Comparison of ENCODE assay signal across 8 cellular contexts in the genomic region with DNA sequence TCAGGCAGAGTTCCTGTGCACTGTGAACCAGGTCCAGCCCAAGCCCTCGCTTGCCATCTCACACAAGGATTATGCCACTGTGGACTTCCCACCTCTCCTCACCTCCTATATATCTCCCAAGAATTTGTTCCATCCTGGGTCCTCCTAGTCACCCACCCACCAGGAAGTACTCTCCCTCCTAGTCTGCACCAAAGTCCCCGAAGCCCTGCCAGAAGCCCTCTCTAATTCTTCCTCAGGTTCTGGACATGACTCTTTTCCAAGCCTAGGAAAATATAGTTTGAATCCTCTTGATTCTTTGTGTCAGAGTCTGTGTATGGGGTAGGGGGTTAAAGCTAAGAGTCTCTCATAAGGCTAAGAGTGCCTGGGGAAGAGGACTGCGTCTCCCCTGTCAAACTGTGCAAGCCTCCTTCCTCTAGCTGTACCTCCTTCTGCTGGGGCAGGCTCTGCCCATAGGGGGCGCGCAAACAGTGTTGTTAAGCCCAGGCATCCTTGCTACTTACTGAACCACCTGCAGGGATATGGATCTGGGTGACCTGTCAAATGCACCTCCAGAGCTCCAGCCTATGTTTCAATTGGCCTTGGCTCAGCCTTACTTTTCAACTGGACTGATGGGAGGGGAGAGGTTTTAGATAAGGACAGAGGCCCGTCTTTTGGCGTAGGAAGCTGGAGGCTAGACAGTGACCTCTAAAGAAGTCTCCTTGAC. TPM values are rescaled to one million over a fixed set of nuclear protein-coding genes. Genes with fewer than 3 reads are reported as not detected.
A peak's percentile ranks its signal among the peaks of the same experiment; 100 is the strongest.
DNase-seq lines count a peak whose midpoint lies in the region; ATAC-seq and TF ChIP-seq lines count a peak whose summit lies in the region.

No MANE protein-coding gene starts in this region.

- CTCF ChIA-PET in IMR-90 (lab: Yijun Ruan, JAX): interaction anchor here (0.6 to 2.1 kb wide), 10 partner anchors 10 to 64 kb away, joined by 3 to 8 read pairs (median 3); no protein-coding TSS in a partner anchor

- TF ChIP-seq CTCF in IMR-90 (conservative IDR thresholded peaks at IDR 0.05; ENCODE audit: low read depth, low read length) (peak; percentile 68), fibroblast of mammary gland (conservative IDR thresholded peaks at IDR 0.05; ENCODE audit: control insufficient read depth, insufficient read depth, low read depth, low read length) (peak; percentile 94), ovary (IDR thresholded peaks at IDR 0.05) (peak; percentile 22 to 71 (median 55)), tibial artery (IDR thresholded peaks at IDR 0.05) (peak; percentile 74 to 84)

- H3K79me1 ChIP-seq in IMR-90 (ENCODE audit: low read depth in 1 of 2, low read length in 2 of 2): no peaks in the 10 kb centered on the region

- POLR2A ChIA-PET in IMR-90 (lab: Charles Lee; ENCODE audit: unreplicated experiment): no interaction called here

- H3K27me3 ChIP-seq in IMR-90 (ENCODE audit: control insufficient read depth, insufficient read depth, low read length): peaks cover 79% of the 10 kb centered on the region
- H3K27me3 ChIP-seq in ovary: no peaks in the 10 kb centered on the region
- H3K27me3 ChIP-seq in tibial artery: peaks cover 0 to 56% of the 10 kb centered on the region in 2 donors

- no peak overlapping the region for H3K4ac ChIP-seq in IMR-90 (ENCODE audit: low read depth, low read length)

- peak overlapping the region; percentile 33 for H2AFZ ChIP-seq in IMR-90 (replicated peaks; ENCODE audit: low read length, poor library complexity)

- H3K18ac ChIP-seq in IMR-90 (ENCODE audit: low read depth, low read length): no peak overlapping the region

- no peak overlapping the region for H2AK9ac ChIP-seq in IMR-90 (replicated peaks; ENCODE audit: low read depth, low read length, poor library complexity)

- no peak overlapping the region for H4K5ac ChIP-seq in IMR-90 (ENCODE audit: low read depth, low read length)

- DNase-seq in DMS153 (lab: John Stamatoyannopoulos, UW): peak; percentile 53
- peak; percentile 40 for DNase-seq in IMR-90
- peak; percentile 83 for DNase-seq in OCI-M1 (lab: John Stamatoyannopoulos, UW)
- peak; percentile 84 for DNase-seq in activated T-cell treated with anti-CD3 and anti-CD28 coated beads, Interleukin-2, amount 50 U/mL, for 1 hour
- DNase-seq in fibroblast of mammary gland (ENCODE audit: low read depth): peak; percentile 62
- DNase-seq in ovary: peak; percentile 79 to 88 (median 83)
- DNase-seq in tibial artery: peak; percentile 84 to 85

- TF ChIP-seq EP300 in ovary (IDR thresholded peaks at IDR 0.05): no peak

- ATAC-seq in IMR-90 (ENCODE audit: low read depth): peak; percentile 85
- ATAC-seq in GM21360 (IDR thresholded peaks at IDR 0.05; ENCODE audit: unreplicated experiment): no peak

- H4K20me1 ChIP-seq in IMR-90 (ENCODE audit: insufficient read depth, low read length): peaks cover 4% of the 10 kb centered on the region

- TF ChIP-seq RAD21 in IMR-90 (IDR thresholded peaks at IDR 0.05; ENCODE audit: low read length): peak; percentile 56

- intact Hi-C loops in IMR-90 (cut with micrococcal nuclease): loop anchor here (5.0 kb wide), 1 partner anchor 45 kb away; the partner anchor contains the start of gene DLX3
- intact Hi-C loops in ovary (cut with DNase I): loop anchor here in 2 of 4 donors (5.0 kb wide), 2 partner anchors 40 to 45 kb away; partner anchors contain the start of gene DLX3 (in 1 of the 2)
- intact Hi-C loops in tibial artery (cut with DNase I; ENCODE audit: low total_unique reads): loop anchor here (1.0 kb wide), 1 partner anchor 46 kb away; no protein-coding TSS in a partner anchor

- no peaks in the 10 kb centered on the region for H3K36me3 ChIP-seq in IMR-90 (ENCODE audit: control insufficient read depth, insufficient read depth, low read length)
- H3K36me3 ChIP-seq in ovary: no peaks in the 10 kb centered on the region
- H3K36me3 ChIP-seq in tibial artery: no peaks in the 10 kb centered on the region

- H3K4me1 ChIP-seq in IMR-90 (ENCODE audit: control insufficient read depth, insufficient read depth, low read length) (no peaks in the 10 kb centered on the region), ovary (ENCODE audit: insufficient read depth) (peaks cover 21% of the 10 kb centered on the region), tibial artery (peaks cover 0 to 6% (median 5%) of the 10 kb centered on the region in 4 donors)

- dilution Hi-C loops in IMR-90 (cut with HindIII; ENCODE audit: low sequenced_read_pairs, unreplicated experiment): no loop called here

- H3K56ac ChIP-seq in IMR-90 (ENCODE audit: extremely low read depth, insufficient read depth, low read length): no peak overlapping the region

- no peak overlapping the region for H4K91ac ChIP-seq in IMR-90 (ENCODE audit: insufficient read depth, low read depth, low read length)

- H2BK20ac ChIP-seq in IMR-90 (ENCODE audit: low read depth, low read length): no peak overlapping the region

- TF ChIP-seq POLR2A in IMR-90 (IDR thresholded peaks at IDR 0.05; ENCODE audit: low read depth, low read length): no peak
- TF ChIP-seq POLR2A in ovary (IDR thresholded peaks at IDR 0.05): no peak

- H4K8ac ChIP-seq in IMR-90 (ENCODE audit: low read depth in 2 of 2, low read length in 2 of 2): no peak overlapping the region

- H3K14ac ChIP-seq in IMR-90 (replicated peaks; ENCODE audit: low read depth, low read length): no peak overlapping the region

- H2AK5ac ChIP-seq in IMR-90 (ENCODE audit: low read depth, low read length): no peak overlapping the region

- H3K4me3 ChIP-seq in IMR-90 (ENCODE audit: insufficient read depth, low read depth, low read length): no peak overlapping the region
- no peak overlapping the region for H3K4me3 ChIP-seq in fibroblast of mammary gland (ENCODE audit: control insufficient read depth, low read depth, low read length)
- no peak overlapping the region for H3K4me3 ChIP-seq in ovary
- H3K4me3 ChIP-seq in tibial artery: no peak overlapping the region

- H3K9me1 ChIP-seq in IMR-90 (ENCODE audit: insufficient read depth, low read length): 0 out of 2 replicates have a peak, but pooled peaks cover 6% of the 10 kb centered on the region

- no peak overlapping the region for H2BK15ac ChIP-seq in IMR-90 (ENCODE audit: low read depth, low read length)

- in situ Hi-C loops in IMR-90 (cut with MboI; ENCODE audit: low sequenced_read_pairs): no loop called here

- no peaks in the 10 kb centered on the region for H3K9me3 ChIP-seq in IMR-90 (ENCODE audit: control insufficient read depth, insufficient read depth, low read length)
- H3K9me3 ChIP-seq in ovary: no peaks in the 10 kb centered on the region
- H3K9me3 ChIP-seq in tibial artery: no peaks in the 10 kb centered on the region

- H3K9ac ChIP-seq in IMR-90 (ENCODE audit: low read depth, low read length): no peak overlapping the region

- 40% methylated on average over 1 of the region's 7 CpGs; no CpG with 5 or more reads in 1 of the 2 experiments for WGBS in IMR-90 (ENCODE audit: extremely low coverage in 2 of 2, insufficient read length in 1 of 2), 2 experiments
- 30 to 35% (median 32%) methylated on average over 7 of the region's 7 CpGs for WGBS in ovary, 3 donors

- no TSS peak for BruUV-seq in IMR-90 (replicated peaks; lab: Mats Ljungman, UMichigan)

- H3K23ac ChIP-seq in IMR-90 (ENCODE audit: low read depth, low read length): no peak overlapping the region

- H3K27ac ChIP-seq in IMR-90 (ENCODE audit: insufficient read depth, low read length) (no peak overlapping the region), ovary (peak overlapping the region in 1 of 2 donors; percentile 62), tibial artery (no peak overlapping the region)

- H3K4me2 ChIP-seq in IMR-90 (ENCODE audit: low read depth, low read length): no peak overlapping the region

- no peak overlapping the region for H2BK5ac ChIP-seq in IMR-90 (ENCODE audit: low read depth, low read length, poor library complexity, severe bottlenecking)

- H2BK120ac ChIP-seq in IMR-90 (ENCODE audit: low read depth, low read length): no peak overlapping the region

TF ChIP-seq in IMR-90, 13 proteins besides CTCF, POLR2A, EP300 and RAD21:
- TF ChIP-seq, protein P1, sequence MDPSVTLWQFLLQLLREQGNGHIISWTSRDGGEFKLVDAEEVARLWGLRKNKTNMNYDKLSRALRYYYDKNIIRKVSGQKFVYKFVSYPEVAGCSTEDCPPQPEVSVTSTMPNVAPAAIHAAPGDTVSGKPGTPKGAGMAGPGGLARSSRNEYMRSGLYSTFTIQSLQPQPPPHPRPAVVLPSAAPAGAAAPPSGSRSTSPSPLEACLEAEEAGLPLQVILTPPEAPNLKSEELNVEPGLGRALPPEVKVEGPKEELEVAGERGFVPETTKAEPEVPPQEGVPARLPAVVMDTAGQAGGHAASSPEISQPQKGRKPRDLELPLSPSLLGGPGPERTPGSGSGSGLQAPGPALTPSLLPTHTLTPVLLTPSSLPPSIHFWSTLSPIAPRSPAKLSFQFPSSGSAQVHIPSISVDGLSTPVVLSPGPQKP (IDR thresholded peaks at IDR 0.05; ENCODE audit: borderline replicate concordance, low read depth, low read length): no peak
- TF ChIP-seq SMC3 (IDR thresholded peaks at IDR 0.05; ENCODE audit: low read depth, low read length): peak; percentile 39

RNA-seq across cellular contexts. Expression of gene DLX4, which starts 16.6 kb away (rescaled TPM):
- total RNA-seq in IMR-90 (2012; rRNA removed) (not detected in 2 replicates), ovary (under 1 TPM in 1 of 7 donors, not detected in 6; 0.10 TPM)
- polyA plus RNA-seq in IMR-90 (2012; rRNA removed) (not detected in 2 replicates), ovary (not detected)
- not detected in 2 replicates for polyA plus RNA-seq in IMR-90 (2012; cell fraction: cytosol; rRNA removed)
- 0.13 and 0.17 TPM in 2 replicates for polyA plus RNA-seq in IMR-90 (2012; cell fraction: nucleus; rRNA removed; ENCODE audit: low replicate concordance)

RNA-seq across cellular contexts. Expression of gene DLX3, which starts 42.7 kb away (rescaled TPM):
- not detected in 2 replicates for total RNA-seq in IMR-90 (2012; rRNA removed)
- not detected in 2 replicates for polyA plus RNA-seq in IMR-90 (2012; rRNA removed)
- not detected in 2 replicates for polyA plus RNA-seq in IMR-90 (2012; cell fraction: cytosol; rRNA removed)
- not detected in 2 replicates for polyA plus RNA-seq in IMR-90 (2012; cell fraction: nucleus; rRNA removed; ENCODE audit: low replicate concordance)
- 1 to 10 TPM in 1 of 7 donors, under 1 TPM in 5, not detected in 1; 0.11 to 1.3 (median 0.41) TPM for total RNA-seq in ovary
- polyA plus RNA-seq in ovary: under 1 TPM; 0.10 to 0.23 TPM
